ENCODE assay signal across 18 cellular contexts in genomic region chr1:219523411-219523810, GRCh38.
DNase-seq lines count a peak whose midpoint lies in the region; ATAC-seq and TF ChIP-seq lines count a peak whose summit lies in the region.
"Had no signal": no experiment of that assay in that cellular context is flagged by ENCODE, and none has a peak within 500 bp of the region (broad histone marks: within the 10 kb centered on the region; RNA-seq: fewer than 3 reads in every experiment).

No MANE protein-coding gene starts in this region.

- POLR2A ChIA-PET in SK-N-SH (lab: Yijun Ruan, JAX), result no interaction called here

- no peaks in the 10 kb centered on the region for H3K9me2 ChIP-seq in SK-N-SH

- no peaks in the 10 kb centered on the region for H4K20me1 ChIP-seq in SK-N-SH (ENCODE audit: insufficient read depth)

- no peak for TF ChIP-seq CTCF in SK-N-SH (IDR thresholded peaks at IDR 0.05)

- H3K4me3 ChIP-seq in SK-N-SH (ENCODE audit: low read depth in 2 of 2, low read length in 1 of 2), result no peak overlapping the region

- 62% methylated on average over 2 of the region's 2 CpGs for WGBS in SK-N-SH (ENCODE audit: low lambda C conversion rate)

- TF ChIP-seq RAD21 in SK-N-SH (IDR thresholded peaks at IDR 0.05; ENCODE audit: low read length), result no peak

- peak in 1 of 2 experiments; percentile 57; a peak in 1 of 4 replicates for TF ChIP-seq EP300 in SK-N-SH (IDR thresholded peaks at IDR 0.05; ENCODE audit: borderline replicate concordance in 1 of 2, low read depth in 1 of 2, low read length in 1 of 2)

- no peaks in the 10 kb centered on the region for H3K9me3 ChIP-seq in SK-N-SH

- H3K4me1 ChIP-seq in SK-N-SH (ENCODE audit: control insufficient read depth in 1 of 2, insufficient read depth in 2 of 2, low read depth in 1 of 2, low read length in 1 of 2), result peaks cover 6 to 19% of the 10 kb centered on the region in 2 experiments; a peak in 3 of 4 replicates

- CTCF ChIA-PET in SK-N-SH (lab: Yijun Ruan, JAX), result no interaction called here

- no peak overlapping the region for H2AFZ ChIP-seq in SK-N-SH (ENCODE audit: low read depth)

- H3K9ac ChIP-seq in SK-N-SH, result no peak overlapping the region

- H3K27ac ChIP-seq in SK-N-SH (ENCODE audit: low read depth in 2 of 2, low read length in 1 of 2), result no peak overlapping the region

- peak; percentile 53 for DNase-seq in COR-L47 (lab: John Stamatoyannopoulos, UW)
- peak; percentile 57 for DNase-seq in NCI-H1092 (lab: John Stamatoyannopoulos, UW)
- DNase-seq in NCI-H2081 (lab: John Stamatoyannopoulos, UW), result peak; percentile 38 to 64
- DNase-seq in SK-N-SH, result no peak
- no peak for DNase-seq in activated T-cell treated with anti-CD3 and anti-CD28 coated beads, Interleukin-2, amount 50 U/mL, for 1 hour
- DNase-seq: C1 segment of cervical spinal cord; CD8-positive, alpha-beta memory T cell; DND-41; H9; Karpas-422; MM.1S; NCI-H1694; NCI-H446; NCI-H774; SHP77 treated with DMSO at 0.1 percent for 48 hours; T1000 had no signal

- ATAC-seq in GM18870 (IDR thresholded peaks at IDR 0.05; ENCODE audit: unreplicated experiment), result no peak
- no peak for ATAC-seq in GM19351 (IDR thresholded peaks at IDR 0.05; ENCODE audit: unreplicated experiment)

- no peaks in the 10 kb centered on the region for H3K79me2 ChIP-seq in SK-N-SH (ENCODE audit: insufficient read depth)

- peaks cover 8% of the 10 kb centered on the region for H3F3A ChIP-seq in SK-N-SH (replicated peaks; ENCODE audit: insufficient read depth)

- no peak overlapping the region for H3K4me2 ChIP-seq in SK-N-SH

- no peaks in the 10 kb centered on the region for H3K27me3 ChIP-seq in SK-N-SH (ENCODE audit: insufficient read depth)

- H3K36me3 ChIP-seq in SK-N-SH (replicated peaks in 1 of 2; ENCODE audit: control insufficient read depth in 1 of 2, insufficient read depth in 2 of 2, low read length in 1 of 2), result no peaks in the 10 kb centered on the region

TF ChIP-seq in SK-N-SH, 30 proteins besides CTCF, POLR2A, EP300 and RAD21:
- TF ChIP-seq FOSL2 (IDR thresholded peaks at IDR 0.05; ENCODE audit: borderline replicate concordance, low read depth), result no peak
- peak; percentile 87 for TF ChIP-seq GATA2 (CRISPR knock-in tag; IDR thresholded peaks at IDR 0.05)
- peak; percentile 74 for TF ChIP-seq NFIC (IDR thresholded peaks at IDR 0.05; ENCODE audit: borderline replicate concordance)
- TF ChIP-seq TCF12 (IDR thresholded peaks at IDR 0.05), result 0 out of 2 replicates have a peak, but pooled peaks have one; percentile 11
- no peak for TF ChIP-seq NRF1 (IDR thresholded peaks at IDR 0.05; ENCODE audit: low read depth, low read length)
- TF ChIP-seq CHD2 (IDR thresholded peaks at IDR 0.05; ENCODE audit: low read length, partially characterized antibody), result peak; percentile 33
- TF ChIP-seq TEAD4 (IDR thresholded peaks at IDR 0.05; ENCODE audit: borderline replicate concordance, insufficient read depth), result no peak
- peak; percentile 72; the same call in 1 of the 2 replicates for TF ChIP-seq RCOR1 (IDR thresholded peaks at IDR 0.05; ENCODE audit: low read length)
TF ChIP-seq in SK-N-SH: peak in this region for 5.

Comparison
In these comparisons a context has a peak if more than half of its experiments do, and no peak if none do; other contexts are left out.
1. DNase-seq: peak in COR-L47 (single experiment), NCI-H1092 (single experiment) and NCI-H2081 (2 of 2); none in SK-N-SH (single experiment) and activated T-cell treated with anti-CD3 and anti-CD28 coated beads, Interleukin-2, amount 50 U/mL, for 1 hour (single experiment).